In the genomic region with DNA sequence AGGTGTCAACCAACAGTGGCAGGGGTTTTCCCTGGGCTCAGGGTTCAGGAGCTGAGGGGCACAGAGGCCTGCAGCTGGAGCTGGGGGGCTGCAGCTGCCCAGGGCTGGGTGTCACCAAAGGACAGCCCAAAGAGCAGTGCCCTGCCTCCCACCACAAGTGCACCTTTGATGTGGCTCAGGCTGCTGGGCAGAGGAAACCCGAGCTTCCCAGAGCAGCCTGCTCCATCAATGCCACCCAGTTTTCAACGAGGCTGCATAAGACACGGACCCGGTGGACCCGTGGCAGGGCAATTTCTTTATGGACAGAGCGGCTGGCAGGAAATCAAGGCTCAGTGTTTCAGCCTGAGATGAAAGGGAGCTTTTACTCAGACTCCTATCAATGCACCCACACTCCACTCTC, we compare ENCODE assay signal across 28 cellular contexts. TPM values are rescaled to one million over a fixed set of nuclear protein-coding genes. Genes with fewer than 3 reads are reported as not detected.
"Had no signal": no experiment of that assay in that cellular context is flagged by ENCODE, and none has a peak within 500 bp of the region (broad histone marks: within the 10 kb centered on the region; RNA-seq: fewer than 3 reads in every experiment).

No MANE protein-coding gene starts in this region.

- H3K4me1 ChIP-seq: ascending aorta, body of pancreas had no signal

- FAIRE-seq: RCC 7860, TTC549 had no signal

- H3K27me3 ChIP-seq: ascending aorta, body of pancreas had no signal

- H3K27ac ChIP-seq: ascending aorta, body of pancreas had no signal

- ATAC-seq: activated naive CD4-positive, alpha-beta T cell treated with anti-CD3 and anti-CD28 coated beads, Interleukin-2, amount 50 U/mL, for 72 hours; activated naive CD8-positive, alpha-beta T cell treated with anti-CD3 and anti-CD28 coated beads, Interleukin-2, amount 50 U/mL, for 24 hours; activated T-cell treated with anti-CD3 and anti-CD28 coated beads, Interleukin-2, amount 50 U/mL, for 4 hours; body of pancreas; T-cell had no signal

- H3K36me3 ChIP-seq: ascending aorta had no signal

- H3K9me3 ChIP-seq: ascending aorta, body of pancreas had no signal

- DNase-seq: activated B cell treated with CpG ODN at 0.5 μM for 24 hours; activated CD4-positive, alpha-beta memory T cell treated with anti-CD3 and anti-CD28 coated beads for 36 hours; activated CD4-positive, alpha-beta T cell treated with anti-CD3 and anti-CD28 coated beads, Interleukin-2, amount 10 ng/mL, durations not matched to agents 7 days and 5 days; activated CD8-positive, alpha-beta memory T cell treated with anti-CD3 and anti-CD28 coated beads for 24 hours; activated effector memory CD4-positive, alpha-beta T cell treated with anti-CD3 and anti-CD28 coated beads, Interleukin-2, amount 50 U/mL, for 16 hours; activated naive CD4-positive, alpha-beta T cell treated with Interleukin-2 at 50 U/mL for 16 hours; activated naive CD8-positive, alpha-beta T cell treated with anti-CD3 and anti-CD28 coated beads, Interleukin-2, amount 50 U/mL, for 24 hours; activated T-cell treated with anti-CD3 and anti-CD28 coated beads, Interleukin-2, amount 50 U/mL, for 4 hours; amniotic stem cell; body of pancreas; Karpas-422; NCI-H1105 treated with DMSO at 0.1 percent for 48 hours; NCI-H1436 treated with DMSO at 0.1 percent for 48 hours; NCI-H187; NCI-H2081; NCI-H2171; NCI-H2227 treated with DMSO at 0.1 percent for 48 hours; NCI-H446 treated with DMSO at 0.1 percent for 48 hours; NCI-H524 treated with DMSO at 0.1 percent for 48 hours; NCI-H82; SHP77 treated with DMSO at 0.1 percent for 48 hours; T-cell; T-helper 2 cell; T1000 had no signal

- H3K4me3 ChIP-seq: ascending aorta, body of pancreas had no signal

RNA-seq across cellular contexts. Expression of a gene that starts 18.8 kb away (rescaled TPM):
- total RNA-seq: activated CD4-positive, alpha-beta memory T cell treated with anti-CD3 and anti-CD28 coated beads for 36 hours; activated CD4-positive, alpha-beta T cell treated with anti-CD3 and anti-CD28 coated beads, Interleukin-2, amount 10 ng/mL, durations not matched to agents 7 days and 5 days; activated naive CD4-positive, alpha-beta T cell treated with anti-CD3 and anti-CD28 coated beads, Interleukin-2, amount 50 U/mL, for 72 hours; activated T-cell treated with anti-CD3 and anti-CD28 coated beads, Interleukin-2, amount 50 U/mL, for 4 hours had no signal
